19 cellular contexts compared by ENCODE assay signal in the genomic region with DNA sequence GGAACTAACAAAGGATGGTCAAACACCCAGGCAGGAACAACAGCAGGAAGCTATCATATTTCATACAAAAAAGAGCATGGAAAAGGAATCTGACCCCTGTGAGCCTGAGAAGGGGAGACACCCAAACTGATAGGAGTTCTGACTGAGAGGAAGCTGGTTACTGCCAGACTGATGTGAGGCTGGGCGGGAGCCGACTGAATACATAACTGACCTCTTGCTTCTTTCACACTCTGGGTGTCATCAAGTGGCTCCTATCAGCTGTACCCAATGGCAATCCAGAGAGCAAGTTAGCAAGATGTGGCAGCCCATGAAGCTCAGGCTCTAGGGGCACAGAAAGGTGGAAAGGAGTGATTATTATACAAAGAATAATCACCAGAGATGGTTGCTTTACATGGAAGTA.
DNase-seq lines count a peak whose midpoint lies in the region; ATAC-seq, FAIRE-seq and TF ChIP-seq lines count a peak whose summit lies in the region.
"Had no signal": no experiment of that assay in that cellular context is flagged by ENCODE, and none has a peak within 500 bp of the region (broad histone marks: within the 10 kb centered on the region; RNA-seq: fewer than 3 reads in every experiment).

No MANE protein-coding gene starts in this region.

- H3K27me3 Mint-ChIP-seq in endodermal cell (ENCODE audit: insufficient read depth), result no peaks in the 10 kb centered on the region
- H3K27me3 Mint-ChIP-seq in stimulated activated memory B cell treated with anti-CD40 and anti-IgM and Interleukin-4, amounts not matched to agents 10 μg/mL and 1 μg/mL and 100 μg/mL, for 72 hours, result no peaks in the 10 kb centered on the region
- H3K27me3 Mint-ChIP-seq: CD4-positive, alpha-beta memory T cell; T-cell had no signal

- no peak overlapping the region for H3K27ac Mint-ChIP-seq in endodermal cell
- no peak overlapping the region for H3K27ac Mint-ChIP-seq in stimulated activated memory B cell treated with anti-CD40 and anti-IgM and Interleukin-4, amounts not matched to agents 10 μg/mL and 1 μg/mL and 100 μg/mL, for 72 hours
- H3K27ac Mint-ChIP-seq: CD4-positive, alpha-beta memory T cell; T-cell had no signal

- no peak for FAIRE-seq in small intestine (lab: Jason Lieb, UNC)
- FAIRE-seq: A549, RCC 7860 had no signal

- H3K4me3 ChIP-seq in endodermal cell (ENCODE audit: low read length) (no peak overlapping the region), tibial nerve (no peak overlapping the region), small intestine (ENCODE audit: low read depth in 1 of 2, low read length in 2 of 2) (no peak overlapping the region)
- H3K4me3 ChIP-seq: A549 had no signal

- no peaks in the 10 kb centered on the region for H3K4me1 ChIP-seq in endodermal cell (ENCODE audit: control insufficient read depth, insufficient read depth, low read length)
- no peaks in the 10 kb centered on the region for H3K4me1 ChIP-seq in tibial nerve
- H3K4me1 ChIP-seq in small intestine (ENCODE audit: control insufficient read depth in 2 of 2, insufficient read depth in 1 of 2, low read depth in 1 of 2, low read length in 1 of 2), result no peaks in the 10 kb centered on the region
- H3K4me1 ChIP-seq: A549 had no signal

- H3K27ac ChIP-seq in endodermal cell (ENCODE audit: low read depth, low read length) (no peak overlapping the region), tibial nerve (no peak overlapping the region), small intestine (ENCODE audit: low read depth in 1 of 2, low read length in 1 of 2) (no peak overlapping the region)
- H3K27ac ChIP-seq: A549, HL-60 had no signal

- ATAC-seq in stimulated activated memory B cell treated with anti-CD40 and anti-IgM and Interleukin-4, amounts not matched to agents 10 μg/mL and 1 μg/mL and 100 μg/mL, for 72 hours, result peak; percentile 53
- ATAC-seq: A549, T-cell had no signal

- H3K36me3 Mint-ChIP-seq in endodermal cell (ENCODE audit: low read depth), result no peaks in the 10 kb centered on the region
- no peaks in the 10 kb centered on the region for H3K36me3 Mint-ChIP-seq in stimulated activated memory B cell treated with anti-CD40 and anti-IgM and Interleukin-4, amounts not matched to agents 10 μg/mL and 1 μg/mL and 100 μg/mL, for 72 hours
- H3K36me3 Mint-ChIP-seq: CD4-positive, alpha-beta memory T cell; T-cell had no signal

- H3K9me3 ChIP-seq in endodermal cell (ENCODE audit: control insufficient read depth, low read length) (peaks cover under 1% of the 10 kb centered on the region), tibial nerve (no peaks in the 10 kb centered on the region), small intestine (ENCODE audit: control insufficient read depth, low read depth) (no peaks in the 10 kb centered on the region)
- H3K9me3 ChIP-seq: A549, SK-N-SH had no signal

- no peak for TF ChIP-seq POLR2A in tibial nerve (IDR thresholded peaks at IDR 0.05)

- 85% methylated on average over 2 of the region's 2 CpGs; no CpG with 5 or more reads in 1 of the 2 experiments for WGBS in endodermal cell (ENCODE audit: insufficient coverage in 1 of 2, insufficient read length in 1 of 2), 2 experiments
- 30 to 52% methylated on average over 2 of the region's 2 CpGs for WGBS in tibial nerve, 2 donors
- 60 to 71% (median 62%) methylated on average over 2 of the region's 2 CpGs for WGBS in small intestine, 3 donors

- no peak overlapping the region for H3K4me3 Mint-ChIP-seq in endodermal cell
- no peak overlapping the region for H3K4me3 Mint-ChIP-seq in stimulated activated memory B cell treated with anti-CD40 and anti-IgM and Interleukin-4, amounts not matched to agents 10 μg/mL and 1 μg/mL and 100 μg/mL, for 72 hours
- H3K4me3 Mint-ChIP-seq: CD4-positive, alpha-beta memory T cell; T-cell had no signal

- H3K27me3 ChIP-seq in endodermal cell (ENCODE audit: control insufficient read depth, insufficient read depth, low read length, poor library complexity, severe bottlenecking), result no peaks in the 10 kb centered on the region
- no peaks in the 10 kb centered on the region for H3K27me3 ChIP-seq in tibial nerve
- H3K27me3 ChIP-seq in small intestine (ENCODE audit: control insufficient read depth in 2 of 2, insufficient read depth in 2 of 2, low read length in 2 of 2), result no peaks in the 10 kb centered on the region

- H3K4me1 Mint-ChIP-seq in endodermal cell, result peaks cover 4% of the 10 kb centered on the region
- H3K4me1 Mint-ChIP-seq in stimulated activated memory B cell treated with anti-CD40 and anti-IgM and Interleukin-4, amounts not matched to agents 10 μg/mL and 1 μg/mL and 100 μg/mL, for 72 hours, result no peaks in the 10 kb centered on the region
- H3K4me1 Mint-ChIP-seq: CD4-positive, alpha-beta memory T cell; T-cell had no signal

- H3K9me3 Mint-ChIP-seq in endodermal cell, result no peaks in the 10 kb centered on the region
- H3K9me3 Mint-ChIP-seq in stimulated activated memory B cell treated with anti-CD40 and anti-IgM and Interleukin-4, amounts not matched to agents 10 μg/mL and 1 μg/mL and 100 μg/mL, for 72 hours, result no peaks in the 10 kb centered on the region

- no peak overlapping the region for H3K9ac ChIP-seq in endodermal cell (ENCODE audit: extremely low read depth, low read length, poor library complexity, severe bottlenecking)
- H3K9ac ChIP-seq: SK-N-SH had no signal

- TF ChIP-seq EP300 in tibial nerve (IDR thresholded peaks at IDR 0.05), result no peak

- TF ChIP-seq CTCF in endodermal cell (conservative IDR thresholded peaks at IDR 0.05), result no peak
- TF ChIP-seq CTCF in tibial nerve (IDR thresholded peaks at IDR 0.05), result no peak

- H3K36me3 ChIP-seq in endodermal cell (ENCODE audit: control insufficient read depth, insufficient read depth, low read length) (no peaks in the 10 kb centered on the region), tibial nerve (no peaks in the 10 kb centered on the region), small intestine (ENCODE audit: control insufficient read depth in 2 of 2, insufficient read depth in 2 of 2, low read length in 2 of 2) (no peaks in the 10 kb centered on the region)

- DNase-seq in NCI-H2171 treated with DMSO at 0.1 percent for 48 hours (lab: John Stamatoyannopoulos, UW) (peak; percentile 24), NCI-H2171 (lab: John Stamatoyannopoulos, UW) (no peak), OCI-M2 (lab: John Stamatoyannopoulos, UW; ENCODE audit: unreplicated experiment) (peak; percentile 15), endodermal cell (peak; percentile 56), tibial nerve (ENCODE audit: low spot score in 2 of 2) (no peak), small intestine (no peak)
- DNase-seq: CD4-positive, alpha-beta memory T cell; DMS79 treated with DMSO at 0.1 percent for 48 hours; HCEC 1CT; NCI-H1417 treated with DMSO at 0.1 percent for 48 hours; NCI-H2081; NCI-H226; Right ventricle myocardium superior; SK-N-SH; T-cell had no signal

Comparison
In these comparisons a context has a peak if more than half of its experiments do, and no peak if none do; other contexts are left out.
1. DNase-seq: peak in NCI-H2171 treated with DMSO at 0.1 percent for 48 hours (single experiment), OCI-M2 (single experiment) and endodermal cell (single experiment); none in NCI-H2171 (single experiment), tibial nerve (0 of 2) and small intestine (single experiment).